1 cellular context compared by ENCODE assay signal in the genomic region with DNA sequence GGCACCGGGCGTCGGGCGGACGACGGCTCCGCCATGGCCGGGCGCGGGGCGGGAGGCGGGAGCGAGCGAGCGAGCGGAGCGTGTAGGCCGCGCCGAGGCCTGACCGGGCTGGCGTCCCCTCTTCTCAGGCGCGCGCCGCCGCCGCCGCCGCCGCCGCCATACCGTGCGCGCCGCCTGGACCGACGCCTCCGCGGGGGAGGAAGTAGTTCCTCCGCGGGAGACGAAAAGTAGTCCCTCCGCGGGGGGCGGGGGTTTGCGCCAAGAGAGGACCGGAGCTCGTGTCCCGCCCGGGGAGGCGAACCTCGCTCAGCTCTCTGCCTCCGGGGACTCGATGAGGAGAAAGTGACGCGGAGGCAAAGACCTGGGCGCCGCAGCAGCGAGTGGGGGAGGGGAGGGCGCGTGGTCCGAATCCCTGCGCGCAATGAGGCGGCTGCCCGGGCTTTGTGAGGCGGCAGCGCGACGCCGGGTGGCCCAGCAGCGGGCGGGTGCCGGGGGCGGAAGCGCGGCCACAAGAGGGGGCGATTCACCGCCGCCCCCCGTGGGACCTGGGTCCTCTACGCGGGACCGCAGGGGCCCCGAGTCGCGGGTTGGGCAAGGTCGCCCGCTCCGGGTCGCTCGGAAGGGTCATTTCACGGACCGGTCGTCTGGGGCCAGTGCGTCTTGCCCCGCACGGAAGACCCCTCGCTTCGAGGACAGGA.
A peak's percentile ranks its signal among the peaks of the same experiment; 100 is the strongest.
TF ChIP-seq lines count a peak whose summit lies in the region.

TSS of gene BRWD1 (minus strand) at position 176 of the 698 bp plus-strand sequence. CDS start at position 35, 141 bp downstream.

TF ChIP-seq in HEK293, 187 proteins besides CTCF, POLR2A, EP300 and RAD21 (continued from another document):
- TF ChIP-seq SP7 (tag by site-specific recombination; IDR thresholded peaks at IDR 0.05) (peak; percentile 100), SCRT1 (tag by site-specific recombination; IDR thresholded peaks at IDR 0.05; ENCODE audit: borderline replicate concordance) (peak; percentile 36; the same call in 1 of the 2 replicates), ZNF530 (tag by site-specific recombination; IDR thresholded peaks at IDR 0.05; ENCODE audit: low read depth) (0 out of 2 replicates have a peak, but pooled peaks have one; percentile 32), ZNF837 (tag by site-specific recombination; IDR thresholded peaks at IDR 0.05) (peak; percentile 98), PRDM10 (tag by site-specific recombination; IDR thresholded peaks at IDR 0.05) (peak; percentile 84), KLF8 (tag by site-specific recombination; IDR thresholded peaks at IDR 0.05) (peak; percentile 100), WT1 (tag by site-specific recombination; IDR thresholded peaks at IDR 0.05) (peak; percentile 93), TCF7L2 (IDR thresholded peaks at IDR 0.05; ENCODE audit: borderline replicate concordance, low read depth, low read length) (no peak), GLI2 (tag by site-specific recombination; IDR thresholded peaks at IDR 0.05; ENCODE audit: borderline replicate concordance, low read depth) (peak; percentile 47; the same call in 1 of the 2 replicates), BCL11B (tag by site-specific recombination; IDR thresholded peaks at IDR 0.05; ENCODE audit: low read depth) (peak; percentile 100), ZNF184 (tag by site-specific recombination; IDR thresholded peaks at IDR 0.05) (peak; percentile 93)
- TF ChIP-seq, protein P1, sequence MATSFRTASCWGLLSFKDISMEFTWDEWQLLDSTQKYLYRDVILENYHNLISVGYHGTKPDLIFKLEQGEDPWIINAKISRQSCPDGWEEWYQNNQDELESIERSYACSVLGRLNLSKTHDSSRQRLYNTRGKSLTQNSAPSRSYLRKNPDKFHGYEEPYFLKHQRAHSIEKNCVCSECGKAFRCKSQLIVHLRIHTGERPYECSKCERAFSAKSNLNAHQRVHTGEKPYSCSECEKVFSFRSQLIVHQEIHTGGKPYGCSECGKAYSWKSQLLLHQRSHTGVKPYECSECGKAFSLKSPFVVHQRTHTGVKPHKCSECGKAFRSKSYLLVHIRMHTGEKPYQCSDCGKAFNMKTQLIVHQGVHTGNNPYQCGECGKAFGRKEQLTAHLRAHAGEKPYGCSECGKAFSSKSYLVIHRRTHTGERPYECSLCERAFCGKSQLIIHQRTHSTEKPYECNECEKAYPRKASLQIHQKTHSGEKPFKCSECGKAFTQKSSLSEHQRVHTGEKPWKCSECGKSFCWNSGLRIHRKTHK (tag by site-specific recombination; IDR thresholded peaks at IDR 0.05), result no peak
